20 cellular contexts compared by ENCODE assay signal in genomic region chr10:1896153-1896552, GRCh38.
A peak's percentile ranks its signal among the peaks of the same experiment; 100 is the strongest.
DNase-seq lines count a peak whose midpoint lies in the region; ATAC-seq and TF ChIP-seq lines count a peak whose summit lies in the region.
"Had no signal": no experiment of that assay in that cellular context is flagged by ENCODE, and none has a peak within 500 bp of the region (broad histone marks: within the 10 kb centered on the region; RNA-seq: fewer than 3 reads in every experiment).

No MANE protein-coding gene starts in this region.

- H3K4me3 ChIP-seq in left ventricle myocardium inferior = no peak overlapping the region
- H3K4me3 ChIP-seq in DND-41 (ENCODE audit: low read depth in 1 of 2, low read length in 2 of 2) = no peak overlapping the region
- H3K4me3 ChIP-seq in SK-N-SH (ENCODE audit: low read depth in 2 of 2, low read length in 1 of 2) = no peak overlapping the region
- H3K4me3 ChIP-seq: BLaER1, GM12878, GM23338 had no signal

- H3K4me1 ChIP-seq in left ventricle myocardium inferior (no peaks in the 10 kb centered on the region), DND-41 (ENCODE audit: insufficient read depth, low read length) (no peaks in the 10 kb centered on the region), SK-N-SH (ENCODE audit: control insufficient read depth in 1 of 2, insufficient read depth in 2 of 2, low read depth in 1 of 2, low read length in 1 of 2) (peaks cover 0 to 12% of the 10 kb centered on the region in 2 experiments; a peak in 2 of 4 replicates)
- H3K4me1 ChIP-seq: BLaER1, Caco-2 had no signal

- TF ChIP-seq CTCF in left ventricle myocardium inferior (IDR thresholded peaks at IDR 0.05; ENCODE audit: borderline replicate concordance) (no peak), DND-41 (IDR thresholded peaks at IDR 0.05; ENCODE audit: borderline replicate concordance, extremely low read depth, low read length, poor library complexity, severe bottlenecking) (no peak), SK-N-SH (IDR thresholded peaks at IDR 0.05) (no peak)

- ATAC-seq in left cardiac atrium = no peak
- no peak for ATAC-seq in DND-41 (ENCODE audit: insufficient read depth, low read depth)
- no peak for ATAC-seq in GM18519 (IDR thresholded peaks at IDR 0.05; ENCODE audit: low FRiP score, unreplicated experiment)
- ATAC-seq: CD8-positive, alpha-beta T cell; GM12878; GM23338; HCT116 had no signal

- H3K27me3 ChIP-seq in left ventricle myocardium inferior (ENCODE audit: low read depth) (no peaks in the 10 kb centered on the region), DND-41 (ENCODE audit: insufficient read depth, low read length, poor library complexity) (no peaks in the 10 kb centered on the region), SK-N-SH (ENCODE audit: insufficient read depth) (no peaks in the 10 kb centered on the region)
- H3K27me3 ChIP-seq: BLaER1 had no signal

- H2AFZ ChIP-seq in DND-41 (ENCODE audit: low read depth, low read length) (peak overlapping the region; percentile 25; the same call in 1 of the 2 replicates), SK-N-SH (ENCODE audit: low read depth) (no peak overlapping the region)
- H2AFZ ChIP-seq: GM23338 had no signal

- H3K79me2 ChIP-seq in DND-41 (ENCODE audit: insufficient read depth, low read length) = no peaks in the 10 kb centered on the region
- no peaks in the 10 kb centered on the region for H3K79me2 ChIP-seq in SK-N-SH (ENCODE audit: insufficient read depth)

- peaks cover 2% of the 10 kb centered on the region for H3K9me3 ChIP-seq in left ventricle myocardium inferior (replicated peaks)
- H3K9me3 ChIP-seq in DND-41 (ENCODE audit: insufficient read depth, low read length, severe bottlenecking) = no peaks in the 10 kb centered on the region
- no peaks in the 10 kb centered on the region for H3K9me3 ChIP-seq in SK-N-SH
- H3K9me3 ChIP-seq: Caco-2 had no signal

- H3K9ac ChIP-seq in DND-41 (ENCODE audit: low read depth, low read length) = no peak overlapping the region
- H3K9ac ChIP-seq in SK-N-SH = no peak overlapping the region
- H3K9ac ChIP-seq: BLaER1 had no signal

- H3K27ac ChIP-seq in left ventricle myocardium inferior (replicated peaks) = peak overlapping the region; percentile 61
- no peak overlapping the region for H3K27ac ChIP-seq in DND-41 (ENCODE audit: low read length)
- H3K27ac ChIP-seq in SK-N-SH (ENCODE audit: low read depth in 2 of 2, low read length in 1 of 2) = peak overlapping the region in 1 of 2 experiments; percentile 89; a peak in 2 of 4 replicates
- H3K27ac ChIP-seq: BLaER1, C4-2B had no signal

- H3K4me2 ChIP-seq in DND-41 (ENCODE audit: insufficient read depth, low read length) = no peak overlapping the region
- H3K4me2 ChIP-seq in SK-N-SH = no peak overlapping the region
- H3K4me2 ChIP-seq: BLaER1, GM23338 had no signal

- peak; percentile 31; the same call in 1 of the 2 replicates for TF ChIP-seq RAD21 in SK-N-SH (IDR thresholded peaks at IDR 0.05; ENCODE audit: low read length)

- intact Hi-C loops in left ventricle myocardium inferior (cut with micrococcal nuclease) (no loop called here), left cardiac atrium (cut with DNase I) (no loop called here)

- H3F3A ChIP-seq in SK-N-SH (replicated peaks; ENCODE audit: insufficient read depth) = no peaks in the 10 kb centered on the region

- POLR2A ChIA-PET in SK-N-SH (lab: Yijun Ruan, JAX) = interaction anchor here (0.9 kb wide), 1 partner anchor 130 kb away, joined by 3 read pairs; no protein-coding TSS in a partner anchor

- H3K36me3 ChIP-seq in left ventricle myocardium inferior (no peaks in the 10 kb centered on the region), DND-41 (ENCODE audit: insufficient read depth, low read length) (no peaks in the 10 kb centered on the region), SK-N-SH (replicated peaks in 1 of 2; ENCODE audit: control insufficient read depth in 1 of 2, insufficient read depth in 2 of 2, low read length in 1 of 2) (no peaks in the 10 kb centered on the region)
- H3K36me3 ChIP-seq: BLaER1 had no signal

- TF ChIP-seq EP300 in SK-N-SH (IDR thresholded peaks at IDR 0.05; ENCODE audit: borderline replicate concordance in 1 of 2, low read depth in 1 of 2, low read length in 1 of 2) = peak in 1 of 2 experiments; percentile 89; a peak in 2 of 4 replicates

- no peaks in the 10 kb centered on the region for H3K9me2 ChIP-seq in SK-N-SH

- CTCF ChIA-PET in SK-N-SH (lab: Yijun Ruan, JAX) = interaction anchor here (0.7 to 1.0 kb wide), 2 partner anchors 22 to 1148 kb away, joined by 3 read pairs; no protein-coding TSS in a partner anchor

- WGBS in SK-N-SH (ENCODE audit: low lambda C conversion rate) = 5% methylated on average over 5 of the region's 5 CpGs

- H4K20me1 ChIP-seq in DND-41 (ENCODE audit: insufficient read depth, low read length) (no peaks in the 10 kb centered on the region), SK-N-SH (ENCODE audit: insufficient read depth) (no peaks in the 10 kb centered on the region)
- H4K20me1 ChIP-seq: BLaER1 had no signal

- DNase-seq in left ventricle myocardium inferior = no peak
- DNase-seq in left cardiac atrium = no peak
- DNase-seq in DND-41 = no peak
- peak; percentile 69 for DNase-seq in SK-N-SH
- DNase-seq in pons (ENCODE audit: low spot score) = peak; percentile 2
- DNase-seq in NCI-H2107 treated with DMSO at 0.1 percent for 48 hours (lab: John Stamatoyannopoulos, UW; ENCODE audit: unreplicated experiment) = no peak
- no peak for DNase-seq in stimulated activated CD4-positive, alpha-beta T cell treated with anti-CD3 and anti-CD28 coated beads, Interleukin-2, amount 100 ng/mL, for 48 hours
- DNase-seq: Caco-2; CD4-positive, CD25-positive, alpha-beta regulatory T cell; CD8-positive, alpha-beta T cell; DMS153; EL; GDM1; H9 had no signal

TF ChIP-seq in SK-N-SH, 30 proteins besides CTCF, POLR2A, EP300 and RAD21 (continues in another document):
- TF ChIP-seq SMC3 (IDR thresholded peaks at IDR 0.05; ENCODE audit: low read depth, low read length) (no peak), TEAD4 (IDR thresholded peaks at IDR 0.05; ENCODE audit: borderline replicate concordance, insufficient read depth) (no peak), POLR2AphosphoS5 (IDR thresholded peaks at IDR 0.05; ENCODE audit: low read depth, low read length) (no peak), PBX3 (IDR thresholded peaks at IDR 0.05) (no peak), USF1 (IDR thresholded peaks at IDR 0.05; ENCODE audit: borderline replicate concordance, low read depth) (no peak), RCOR1 (IDR thresholded peaks at IDR 0.05; ENCODE audit: low read length) (peak; percentile 85), NRF1 (IDR thresholded peaks at IDR 0.05; ENCODE audit: low read depth, low read length) (no peak), ZBTB33 (IDR thresholded peaks at IDR 0.05; ENCODE audit: borderline replicate concordance, low read depth) (no peak), GATA2 (CRISPR knock-in tag; IDR thresholded peaks at IDR 0.05) (peak; percentile 96), EZH2phosphoT487 (IDR thresholded peaks at IDR 0.05; ENCODE audit: borderline replicate concordance, low read depth) (no peak), IRF3 (IDR thresholded peaks at IDR 0.05; ENCODE audit: low read depth, low read length) (no peak), NFIC (IDR thresholded peaks at IDR 0.05; ENCODE audit: borderline replicate concordance) (no peak), CHD2 (IDR thresholded peaks at IDR 0.05; ENCODE audit: low read length, partially characterized antibody) (peak; percentile 36), SIN3A (IDR thresholded peaks at IDR 0.05; ENCODE audit: borderline replicate concordance, low read depth, low read length) (no peak)
- TF ChIP-seq, protein P1, sequence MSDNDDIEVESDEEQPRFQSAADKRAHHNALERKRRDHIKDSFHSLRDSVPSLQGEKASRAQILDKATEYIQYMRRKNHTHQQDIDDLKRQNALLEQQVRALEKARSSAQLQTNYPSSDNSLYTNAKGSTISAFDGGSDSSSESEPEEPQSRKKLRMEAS (IDR thresholded peaks at IDR 0.05; ENCODE audit: low read depth) = no peak

Comparison
In these comparisons a context has a peak if more than half of its experiments do, and no peak if none do; other contexts are left out.
1. DNase-seq: peak in SK-N-SH (single experiment) and pons (single experiment); none in left ventricle myocardium inferior (single experiment), left cardiac atrium (single experiment), DND-41 (single experiment), NCI-H2107 treated with DMSO at 0.1 percent for 48 hours (single experiment) and stimulated activated CD4-positive, alpha-beta T cell treated with anti-CD3 and anti-CD28 coated beads, Interleukin-2, amount 100 ng/mL, for 48 hours (0 of 2).